Comparison of ENCODE assay signal across 10 cellular contexts in the genomic region with DNA sequence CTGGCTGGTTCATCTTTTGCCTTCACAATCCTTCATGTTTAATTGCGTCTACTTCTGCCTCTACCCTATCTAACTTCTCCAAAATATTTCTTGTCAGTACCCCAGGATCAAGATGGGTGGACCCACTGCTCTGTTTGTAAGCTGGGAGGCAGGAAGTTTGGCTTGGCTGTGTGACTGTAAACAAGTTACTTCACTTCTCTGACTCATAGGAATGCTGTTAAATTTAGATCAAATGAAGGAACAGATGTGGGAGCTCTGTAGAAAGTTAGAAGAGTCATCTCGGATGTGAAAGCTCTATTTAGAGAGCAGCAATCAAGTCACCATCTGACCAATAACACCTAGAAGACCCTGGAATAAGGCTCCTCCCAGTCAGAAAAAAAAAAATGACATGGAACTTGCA. TPM values are rescaled to one million over a fixed set of nuclear protein-coding genes. Genes with fewer than 3 reads are reported as not detected.
DNase-seq lines count a peak whose midpoint lies in the region; TF ChIP-seq lines count a peak whose summit lies in the region.
"Had no signal": no experiment of that assay in that cellular context is flagged by ENCODE, and none has a peak within 500 bp of the region (broad histone marks: within the 10 kb centered on the region; RNA-seq: fewer than 3 reads in every experiment).

No MANE protein-coding gene starts in this region.

- intact Hi-C loops in sigmoid colon (cut with DNase I) (no loop called here), testis (cut with DNase I; ENCODE audit: low total_unique reads) (no loop called here), ovary (cut with DNase I) (no loop called here)

- no peaks in the 10 kb centered on the region for H3K9me3 Mint-ChIP-seq in activated T-cell treated with anti-CD3 and anti-CD28 coated beads, Interleukin-2, amount 50 U/mL, for 24 hours
- H3K9me3 Mint-ChIP-seq: activated naive CD4-positive, alpha-beta T cell treated with anti-CD3 and anti-CD28 coated beads, Interleukin-2, amount 50 U/mL, for 24 hours had no signal

- no peaks in the 10 kb centered on the region for H3K9me3 ChIP-seq in sigmoid colon
- no peaks in the 10 kb centered on the region for H3K9me3 ChIP-seq in testis
- H3K9me3 ChIP-seq in ovary = no peaks in the 10 kb centered on the region

- H3K36me3 ChIP-seq in sigmoid colon (no peaks in the 10 kb centered on the region), testis (ENCODE audit: low read depth, missing control alignments) (no peaks in the 10 kb centered on the region), ovary (no peaks in the 10 kb centered on the region)

- no peak overlapping the region for H3K27ac Mint-ChIP-seq in activated T-cell treated with anti-CD3 and anti-CD28 coated beads, Interleukin-2, amount 50 U/mL, for 24 hours
- H3K27ac Mint-ChIP-seq: activated naive CD4-positive, alpha-beta T cell treated with anti-CD3 and anti-CD28 coated beads, Interleukin-2, amount 50 U/mL, for 24 hours; T-helper 17 cell had no signal

- H3K4me1 ChIP-seq in sigmoid colon = peaks cover 0 to 3% (median 0%) of the 10 kb centered on the region in 4 donors
- peaks cover 18% of the 10 kb centered on the region for H3K4me1 ChIP-seq in testis
- peaks cover 19% of the 10 kb centered on the region for H3K4me1 ChIP-seq in ovary (ENCODE audit: insufficient read depth)

- no peaks in the 10 kb centered on the region for H3K36me3 Mint-ChIP-seq in activated T-cell treated with anti-CD3 and anti-CD28 coated beads, Interleukin-2, amount 50 U/mL, for 24 hours (ENCODE audit: low read depth)
- H3K36me3 Mint-ChIP-seq: activated naive CD4-positive, alpha-beta T cell treated with anti-CD3 and anti-CD28 coated beads, Interleukin-2, amount 50 U/mL, for 24 hours had no signal

- WGBS in sigmoid colon, 2 donors = 62 to 65% methylated on average over 2 of the region's 2 CpGs
- WGBS in testis, 2 donors = 40 to 47% methylated on average over 2 of the region's 2 CpGs
- 28 to 31% (median 29%) methylated on average over 2 of the region's 2 CpGs for WGBS in ovary, 3 donors

- H3K4me1 Mint-ChIP-seq in activated T-cell treated with anti-CD3 and anti-CD28 coated beads, Interleukin-2, amount 50 U/mL, for 24 hours (ENCODE audit: low read depth) = no peaks in the 10 kb centered on the region
- H3K4me1 Mint-ChIP-seq: activated naive CD4-positive, alpha-beta T cell treated with anti-CD3 and anti-CD28 coated beads, Interleukin-2, amount 50 U/mL, for 24 hours had no signal

- H3K4me3 Mint-ChIP-seq in activated T-cell treated with anti-CD3 and anti-CD28 coated beads, Interleukin-2, amount 50 U/mL, for 24 hours = no peak overlapping the region
- H3K4me3 Mint-ChIP-seq: activated naive CD4-positive, alpha-beta T cell treated with anti-CD3 and anti-CD28 coated beads, Interleukin-2, amount 50 U/mL, for 24 hours; T-helper 17 cell had no signal

- TF ChIP-seq EP300 in sigmoid colon (IDR thresholded peaks at IDR 0.05) (no peak), ovary (IDR thresholded peaks at IDR 0.05) (no peak)

- DNase-seq in EL = peak; percentile 84
- peak; percentile 61 for DNase-seq in amniotic epithelial cell (ENCODE audit: low read depth)
- DNase-seq in glomerular endothelial cell (ENCODE audit: extremely low read depth, low read depth, low spot score) = peak; percentile 62
- DNase-seq in sigmoid colon = peak; percentile 73
- DNase-seq in testis = no peak
- DNase-seq in activated T-cell treated with anti-CD3 and anti-CD28 coated beads, Interleukin-2, amount 50 U/mL, for 24 hours = no peak
- DNase-seq in germinal center (ENCODE audit: low spot score) = no peak
- DNase-seq in ovary = no peak
- DNase-seq: T-helper 17 cell had no signal

- H3K4me3 ChIP-seq in sigmoid colon (no peak overlapping the region), testis (no peak overlapping the region), ovary (no peak overlapping the region)

- TF ChIP-seq POLR2A in sigmoid colon (IDR thresholded peaks at IDR 0.05) = no peak
- TF ChIP-seq POLR2A in testis (IDR thresholded peaks at IDR 0.05) = no peak
- no peak for TF ChIP-seq POLR2A in ovary (IDR thresholded peaks at IDR 0.05)

- peaks cover 19% of the 10 kb centered on the region for H3K27me3 Mint-ChIP-seq in activated T-cell treated with anti-CD3 and anti-CD28 coated beads, Interleukin-2, amount 50 U/mL, for 24 hours

- H3K27ac ChIP-seq in sigmoid colon (peak overlapping the region; percentile 6 to 73 (median 50)), testis (no peak overlapping the region), ovary (no peak overlapping the region)

- TF ChIP-seq CTCF in sigmoid colon (IDR thresholded peaks at IDR 0.05) = no peak
- no peak for TF ChIP-seq CTCF in testis (IDR thresholded peaks at IDR 0.05)
- TF ChIP-seq CTCF in ovary (IDR thresholded peaks at IDR 0.05) = no peak

- H3K27me3 ChIP-seq in sigmoid colon = no peaks in the 10 kb centered on the region
- no peaks in the 10 kb centered on the region for H3K27me3 ChIP-seq in testis
- H3K27me3 ChIP-seq in ovary = no peaks in the 10 kb centered on the region

RNA-seq across cellular contexts. Expression of gene MRTFB, which starts 55.2 kb away (rescaled TPM):
- total RNA-seq in glomerular endothelial cell = 10.3 and 26.8 TPM in 2 replicates
- 10 to 100 TPM; 23.2 to 44.6 (median 29.3) TPM for total RNA-seq in sigmoid colon
- polyA plus RNA-seq in sigmoid colon = 1 to 10 TPM; 4.6 to 9.8 (median 5.4) TPM
- total RNA-seq in testis = 100 to 1,000 TPM in 1 of 2 donors, 10 to 100 TPM in 1; 91.4 to 140 TPM
- 41.4 TPM for polyA plus RNA-seq in testis (ENCODE audit: insufficient read depth, low read depth, low replicate concordance)
- total RNA-seq in ovary = 10 to 100 TPM; 16.3 to 45.6 (median 37.0) TPM
- 10 to 100 TPM in 1 of 2 donors, 1 to 10 TPM in 1; 7.2 to 18.5 TPM for polyA plus RNA-seq in ovary

Comparison
In these comparisons a context has a peak if more than half of its experiments do, and no peak if none do; other contexts are left out.
1. DNase-seq: peak in EL (single experiment), amniotic epithelial cell (single experiment), glomerular endothelial cell (single experiment) and sigmoid colon (single experiment); none in testis (single experiment), activated T-cell treated with anti-CD3 and anti-CD28 coated beads, Interleukin-2, amount 50 U/mL, for 24 hours (single experiment), germinal center (single experiment) and ovary (0 of 5).
2. H3K27ac ChIP-seq: peak in sigmoid colon (4 of 4); none in testis (0 of 2) and ovary (0 of 2).